ENCODE assay signal across 14 cellular contexts in genomic region chr18:14074187-14074586, GRCh38. TPM values are rescaled to one million over a fixed set of nuclear protein-coding genes. Genes with fewer than 3 reads are reported as not detected.
DNase-seq lines count a peak whose midpoint lies in the region; ATAC-seq and TF ChIP-seq lines count a peak whose summit lies in the region.
"Had no signal": no experiment of that assay in that cellular context is flagged by ENCODE, and none has a peak within 500 bp of the region (broad histone marks: within the 10 kb centered on the region; RNA-seq: fewer than 3 reads in every experiment).

No MANE protein-coding gene starts in this region.

- DNase-seq in GM12864 (ENCODE audit: low read depth) (no peak), HFFc6 (no peak), RKO (ENCODE audit: low spot score) (peak; percentile 19), kidney epithelial cell (ENCODE audit: low read depth) (no peak), nucleus accumbens (lab: John Stamatoyannopoulos, UW) (no peak), foreskin melanocyte (no peak)
- no peak for DNase-seq in activated effector memory CD4-positive, alpha-beta T cell treated with Interleukin-2 at 50 U/mL for 16 hours
- DNase-seq: body of pancreas, mucosa of descending colon had no signal

- H3K27ac Mint-ChIP-seq in HFFc6: no peak overlapping the region
- H3K27ac Mint-ChIP-seq: activated T-helper 1 cell treated with anti-CD3 and anti-CD28 coated beads, Interleukin-12 subunit alpha, Interleukin-12 subunit beta, Interleukin-2, Interleukin-4 antibody, amounts not matched to agents 30 ng/mL and 10 ng/mL and 1 ng/mL, durations not matched to agents 14 hours and 24 hours and 36 hours had no signal

- H3K4me3 ChIP-seq in GM12864 (ENCODE audit: low read depth, low read length) (no peak overlapping the region), kidney epithelial cell (ENCODE audit: low read depth, low read length) (no peak overlapping the region)
- H3K4me3 ChIP-seq: body of pancreas, mucosa of descending colon, right atrium auricular region, suprapubic skin had no signal

- H3K27me3 ChIP-seq in kidney epithelial cell (ENCODE audit: control insufficient read depth, insufficient read depth, low read length): no peaks in the 10 kb centered on the region
- H3K27me3 ChIP-seq: body of pancreas, right atrium auricular region, suprapubic skin had no signal

- no peak overlapping the region for H3K4me3 Mint-ChIP-seq in HFFc6
- H3K4me3 Mint-ChIP-seq: activated T-helper 1 cell treated with anti-CD3 and anti-CD28 coated beads, Interleukin-12 subunit alpha, Interleukin-12 subunit beta, Interleukin-2, Interleukin-4 antibody, amounts not matched to agents 30 ng/mL and 10 ng/mL and 1 ng/mL, durations not matched to agents 14 hours and 24 hours and 36 hours had no signal

- no peaks in the 10 kb centered on the region; the same call in 1 of the 2 replicates for H3K27me3 Mint-ChIP-seq in HFFc6 (ENCODE audit: insufficient read depth)

- TF ChIP-seq CTCF in GM12864 (IDR thresholded peaks at IDR 0.05; ENCODE audit: low read depth, low read length, missing control alignments): peak; percentile 18
- TF ChIP-seq CTCF in HFFc6 (IDR thresholded peaks at IDR 0.05): peak; percentile 40
- TF ChIP-seq CTCF in kidney epithelial cell (IDR thresholded peaks at IDR 0.05; ENCODE audit: insufficient read depth, low read length, poor library complexity, severe bottlenecking): peak; percentile 15

- peaks cover 10% of the 10 kb centered on the region; the same call in 1 of the 2 replicates for H3K9me3 Mint-ChIP-seq in HFFc6
- H3K9me3 Mint-ChIP-seq: activated T-helper 1 cell treated with anti-CD3 and anti-CD28 coated beads, Interleukin-12 subunit alpha, Interleukin-12 subunit beta, Interleukin-2, Interleukin-4 antibody, amounts not matched to agents 30 ng/mL and 10 ng/mL and 1 ng/mL, durations not matched to agents 14 hours and 24 hours and 36 hours had no signal

- H3K36me3 Mint-ChIP-seq in HFFc6 (ENCODE audit: low read depth): no peaks in the 10 kb centered on the region

- H3K4me1 Mint-ChIP-seq in HFFc6 (ENCODE audit: low read depth): no peaks in the 10 kb centered on the region

- H3K36me3 ChIP-seq in kidney epithelial cell (ENCODE audit: control insufficient read depth, insufficient read depth, low read length): no peaks in the 10 kb centered on the region
- H3K36me3 ChIP-seq: right atrium auricular region, suprapubic skin had no signal

- ATAC-seq in HG02623 (IDR thresholded peaks at IDR 0.05; ENCODE audit: unreplicated experiment): no peak
- ATAC-seq: body of pancreas, mucosa of descending colon, Right ventricle myocardium inferior had no signal

RNA-seq across cellular contexts. Expression of gene ZNF519, which starts 58.0 kb away (rescaled TPM):
- total RNA-seq in HFFc6 (2021; fragmentation: NEBNext Ultra II Directional; extraction: Animal tissue kit (Norgen Biotek cat#: 25700)): 1 to 10 TPM; 1.8 to 3.3 (median 2.9) TPM
- 1.9 and 3.9 TPM in 2 replicates for total RNA-seq in kidney epithelial cell
